1 cellular context compared by ENCODE assay signal in genomic region chr15:92617197-92618037, GRCh38.
A peak's percentile ranks its signal among the peaks of the same experiment; 100 is the strongest.
TF ChIP-seq lines count a peak whose summit lies in the region.

No MANE protein-coding gene starts in this region.

TF ChIP-seq in HepG2, 621 proteins besides CTCF, POLR2A, EP300 and RAD21 (continued from another document and continues in another):
- TF ChIP-seq PRDM15 (CRISPR knock-in tag; IDR thresholded peaks at IDR 0.05) (peak; percentile 60; the same call in 1 of the 2 replicates), ZNF569 (CRISPR knock-in tag; IDR thresholded peaks at IDR 0.05; ENCODE audit: borderline replicate concordance) (no peak), XBP1 (CRISPR knock-in tag; IDR thresholded peaks at IDR 0.05) (0 out of 2 replicates have a peak, but pooled peaks have one; percentile 53), ZBTB7A (CRISPR knock-in tag; IDR thresholded peaks at IDR 0.05) (peak; percentile 76), KLF16 (CRISPR knock-in tag; IDR thresholded peaks at IDR 0.05) (0 out of 4 replicates have a peak, but pooled peaks of 1 of the 2 experiments have one; percentile 20), ISL2 (CRISPR knock-in tag; IDR thresholded peaks at IDR 0.05) (peak; percentile 33), NBN (conservative IDR thresholded peaks at IDR 0.05) (no peak), THAP7 (CRISPR knock-in tag; IDR thresholded peaks at IDR 0.05) (no peak), FOXP4 (CRISPR knock-in tag; IDR thresholded peaks at IDR 0.05) (peak; percentile 67; the same call in 1 of the 2 replicates), FUBP1 (CRISPR knock-in tag; IDR thresholded peaks at IDR 0.05; ENCODE audit: borderline replicate concordance) (0 out of 2 replicates have a peak, but pooled peaks have one; percentile 66), ARNTL (CRISPR knock-in tag; IDR thresholded peaks at IDR 0.05) (peak; percentile 41; the same call in 1 of the 2 replicates), ZKSCAN1 (IDR thresholded peaks at IDR 0.05; ENCODE audit: low read length) (no peak), SRSF1 (optimal IDR thresholded peaks at IDR 0.05; ENCODE audit: low read depth, low read length) (peak; percentile 38), GABPB1 (CRISPR knock-in tag; IDR thresholded peaks at IDR 0.05) (peak; percentile 71), NR0B2 (CRISPR knock-in tag; IDR thresholded peaks at IDR 0.05) (no peak), NR2F6 (IDR thresholded peaks at IDR 0.05) (peak; percentile 32; the same call in 1 of the 2 replicates), NR2F6 (CRISPR knock-in tag; IDR thresholded peaks at IDR 0.05) (peak; percentile 69), GATAD2A (CRISPR knock-in tag; IDR thresholded peaks at IDR 0.05) (peak; percentile 88), THAP9 (CRISPR knock-in tag; IDR thresholded peaks at IDR 0.05; ENCODE audit: borderline replicate concordance) (0 out of 2 replicates have a peak, but pooled peaks have one; percentile 29), HNRNPL (IDR thresholded peaks at IDR 0.05; ENCODE audit: low read depth, low read length) (0 out of 2 replicates have a peak, but pooled peaks have one; percentile 52), IKZF5 (CRISPR knock-in tag; IDR thresholded peaks at IDR 0.05) (peak; percentile 48; the same call in 1 of the 2 replicates), ZNF512B (CRISPR knock-in tag; IDR thresholded peaks at IDR 0.05; ENCODE audit: borderline replicate concordance) (peak; percentile 93), ZNF225 (CRISPR knock-in tag; IDR thresholded peaks at IDR 0.05) (0 out of 2 replicates have a peak, but pooled peaks have one; percentile 48), ZNF746 (CRISPR knock-in tag; IDR thresholded peaks at IDR 0.05) (peak; percentile 82), ZNF709 (CRISPR knock-in tag; IDR thresholded peaks at IDR 0.05) (0 out of 2 replicates have a peak, but pooled peaks have one; percentile 7), ZNF772 (CRISPR knock-in tag; IDR thresholded peaks at IDR 0.05) (0 out of 2 replicates have a peak, but pooled peaks have one; percentile 43), MAX (IDR thresholded peaks at IDR 0.05) (peak; percentile 51; the same call in 1 of the 2 replicates), GPBP1L1 (CRISPR knock-in tag; IDR thresholded peaks at IDR 0.05) (no peak), ZNF235 (CRISPR knock-in tag; IDR thresholded peaks at IDR 0.05; ENCODE audit: borderline replicate concordance) (no peak), HIC2 (CRISPR knock-in tag; IDR thresholded peaks at IDR 0.05; ENCODE audit: low read depth) (peak; percentile 65; the same call in 1 of the 2 replicates), NFKB2 (CRISPR knock-in tag; IDR thresholded peaks at IDR 0.05; ENCODE audit: borderline replicate concordance) (peak; percentile 50; the same call in 1 of the 2 replicates), THAP11 (CRISPR knock-in tag; IDR thresholded peaks at IDR 0.05) (peak; percentile 29; the same call in 1 of the 2 replicates), ZNF224 (CRISPR knock-in tag; IDR thresholded peaks at IDR 0.05) (no peak), XRCC5 (optimal IDR thresholded peaks at IDR 0.05; ENCODE audit: low read length) (no peak)
